Comparison of ENCODE assay signal across 25 cellular contexts in genomic region chr20:62420846-62421715, GRCh38. TPM values are rescaled to one million over a fixed set of nuclear protein-coding genes. Genes with fewer than 3 reads are reported as not detected.
DNase-seq lines count a peak whose midpoint lies in the region; ATAC-seq, FAIRE-seq and TF ChIP-seq lines count a peak whose summit lies in the region.
"Had no signal": no experiment of that assay in that cellular context is flagged by ENCODE, and none has a peak within 500 bp of the region (broad histone marks: within the 10 kb centered on the region; RNA-seq: fewer than 3 reads in every experiment).

No MANE protein-coding gene starts in this region.

- H3K9ac ChIP-seq in GM12878 (ENCODE audit: control insufficient read depth, insufficient read depth, low read length) (no peak overlapping the region), neuronal stem cell (ENCODE audit: low read depth, low read length, poor library complexity) (peak overlapping the region; percentile 37)
- H3K9ac ChIP-seq: BLaER1 had no signal

- ATAC-seq in GM12878 (no peak), mucosa of descending colon (no peak)
- ATAC-seq: Panc1, SK-N-SH treated with all-trans-retinoic acid at 6 μM for 48 hours had no signal

- POLR2A ChIA-PET in GM12878 (lab: Charles Lee): no interaction called here

- peak overlapping the region; percentile 11 for H4K91ac ChIP-seq in neuronal stem cell (ENCODE audit: low read depth, low read length, poor library complexity)

- no peak overlapping the region for H2BK5ac ChIP-seq in neuronal stem cell (ENCODE audit: low read length)

- H4K20me1 ChIP-seq in GM12878 (ENCODE audit: control insufficient read depth, insufficient read depth): no peaks in the 10 kb centered on the region
- H4K20me1 ChIP-seq: BLaER1 had no signal

- no peak for TF ChIP-seq RAD21 in GM12878 (IDR thresholded peaks at IDR 0.05; ENCODE audit: insufficient read depth, low read depth, low read length)

- no TSS peak for BruUV-seq in GM12878 (replicated peaks; lab: Mats Ljungman, UMichigan)

- H3K4me2 ChIP-seq in GM12878 (ENCODE audit: control insufficient read depth, insufficient read depth): no peak overlapping the region
- H3K4me2 ChIP-seq in neuronal stem cell (ENCODE audit: insufficient read depth, low read length, poor library complexity, severe bottlenecking): no peak overlapping the region
- H3K4me2 ChIP-seq: BLaER1 had no signal

- H2AFZ ChIP-seq in GM12878 (ENCODE audit: control insufficient read depth, low read depth, low read length) (no peak overlapping the region), neuronal stem cell (ENCODE audit: low read length) (no peak overlapping the region)

- no peak overlapping the region for H3K27ac ChIP-seq in GM12878 (ENCODE audit: control insufficient read depth, insufficient read depth)
- H3K27ac ChIP-seq in neuronal stem cell (replicated peaks; ENCODE audit: low read length): no peak overlapping the region
- H3K27ac ChIP-seq: BLaER1 had no signal

- H3K27me3 ChIP-seq in H7 (ENCODE audit: control insufficient read depth, insufficient read depth, low read length): no peaks in the 10 kb centered on the region
- H3K27me3 ChIP-seq in GM12878 (replicated peaks in 1 of 2; ENCODE audit: control insufficient read depth in 2 of 2, insufficient read depth in 2 of 2, low read length in 1 of 2): no peaks in the 10 kb centered on the region; a peak in 2 of 4 replicates
- peaks cover 0 to 35% (median 0%) of the 10 kb centered on the region in 3 experiments for H3K27me3 ChIP-seq in neuronal stem cell (ENCODE audit: control insufficient read depth in 3 of 3, insufficient read depth in 3 of 3, low read depth in 1 of 3, low read length in 3 of 3)
- H3K27me3 ChIP-seq: BLaER1 had no signal

- H4K8ac ChIP-seq in neuronal stem cell (ENCODE audit: low read depth, low read length): peak overlapping the region; percentile 50

- TF ChIP-seq POLR2A in GM12878 (IDR thresholded peaks at IDR 0.05; ENCODE audit: low read depth, low read length): no peak

- no peak for TF ChIP-seq CTCF in GM12878 (IDR thresholded peaks at IDR 0.05 in 2 of 3, conservative IDR thresholded peaks at IDR 0.05 in 1 of 3; ENCODE audit: control insufficient read depth in 2 of 3, extremely low read depth in 1 of 3, insufficient read depth in 1 of 3, low read depth in 3 of 3, low read length in 3 of 3)
- TF ChIP-seq CTCF in mucosa of descending colon (IDR thresholded peaks at IDR 0.05): no peak

- H2BK120ac ChIP-seq in neuronal stem cell (ENCODE audit: low read depth, low read length): no peak overlapping the region

- H3K9me3 ChIP-seq in GM12878 (replicated peaks; ENCODE audit: control insufficient read depth, insufficient read depth, low read length): no peaks in the 10 kb centered on the region
- H3K9me3 ChIP-seq in neuronal stem cell (replicated peaks in 1 of 2; ENCODE audit: control insufficient read depth in 2 of 2, insufficient read depth in 1 of 2, low read depth in 1 of 2, low read length in 2 of 2): peaks cover 0 to 5% of the 10 kb centered on the region in 2 donors
- no peaks in the 10 kb centered on the region for H3K9me3 ChIP-seq in mucosa of descending colon
- H3K9me3 ChIP-seq: BLaER1 had no signal

- H3K79me1 ChIP-seq in neuronal stem cell (ENCODE audit: low read depth, low read length): peaks cover 5% of the 10 kb centered on the region

- intact Hi-C loops in GM12878 (cut with micrococcal nuclease; ENCODE audit: unreplicated experiment) (no loop called here), mucosa of descending colon (cut with DNase I, micrococcal nuclease) (no loop called here)

- H3K14ac ChIP-seq in neuronal stem cell (ENCODE audit: low read length): peak overlapping the region; percentile 97

- H2AK5ac ChIP-seq in neuronal stem cell (ENCODE audit: low read depth, low read length): peak overlapping the region; percentile 4

- peak overlapping the region; percentile 95 for H3K23ac ChIP-seq in neuronal stem cell (ENCODE audit: low read depth, low read length, poor library complexity)

- SMC1A ChIA-PET in GM12878 (lab: Charles Lee; ENCODE audit: uncharacterized antibody, unreplicated experiment): no interaction called here

- no peak overlapping the region for H3K4ac ChIP-seq in neuronal stem cell (ENCODE audit: low read length)

- H2BK15ac ChIP-seq in neuronal stem cell (ENCODE audit: low read length): no peak overlapping the region

- H3K4me3 ChIP-seq in H7 (ENCODE audit: insufficient read depth, low read depth, low read length) (no peak overlapping the region), GM12878 (no peak overlapping the region), neuronal stem cell (ENCODE audit: low read length in 2 of 2) (peak overlapping the region in 1 of 2 donors; percentile 51), mucosa of descending colon (no peak overlapping the region)
- H3K4me3 ChIP-seq: BLaER1 had no signal

- no peak for TF ChIP-seq EP300 in GM12878 (IDR thresholded peaks at IDR 0.05; ENCODE audit: borderline replicate concordance in 1 of 2, control insufficient read depth in 1 of 2, low read depth in 2 of 2, low read length in 2 of 2)

- H2BK12ac ChIP-seq in neuronal stem cell (ENCODE audit: low read length): peak overlapping the region; percentile 36

- RAD21 ChIA-PET in GM12878 (lab: Charles Lee; ENCODE audit: unreplicated experiment): no interaction called here

- WGBS in GM12878 (ENCODE audit: insufficient coverage, insufficient replicate concordance, low lambda C conversion rate, missing lambda C conversion rate): 61% methylated on average over 24 of the region's 24 CpGs
- no CpG with 5 or more reads among the region's 24 CpGs for WGBS in neuronal stem cell (ENCODE audit: extremely low coverage in 2 of 2, insufficient read length in 2 of 2, insufficient replicate concordance in 1 of 2), 2 donors

- CTCF ChIA-PET in GM12878 (lab: Yijun Ruan, JAX): no interaction called here

- no peak for FAIRE-seq in GM12878 (lab: Jason Lieb, UNC)
- FAIRE-seq: H54 had no signal

- H3K18ac ChIP-seq in neuronal stem cell (ENCODE audit: low read length): peak overlapping the region; percentile 85

- H3K36me3 ChIP-seq in H7 (replicated peaks; ENCODE audit: control insufficient read depth, insufficient read depth, low read length) (no peaks in the 10 kb centered on the region), GM12878 (ENCODE audit: control insufficient read depth in 2 of 2, insufficient read depth in 2 of 2, low read length in 1 of 2) (no peaks in the 10 kb centered on the region), neuronal stem cell (replicated peaks in 1 of 2; ENCODE audit: control insufficient read depth in 2 of 2, insufficient read depth in 2 of 2, low read length in 2 of 2) (no peaks in the 10 kb centered on the region), mucosa of descending colon (ENCODE audit: low read depth) (no peaks in the 10 kb centered on the region)
- H3K36me3 ChIP-seq: BLaER1 had no signal

- in situ Hi-C loops in GM12878 (cut with MboI): no loop called here

- no peaks in the 10 kb centered on the region for H3K79me2 ChIP-seq in GM12878 (ENCODE audit: control insufficient read depth, insufficient read depth, low read length)

- H3K4me1 ChIP-seq in GM12878 (ENCODE audit: control insufficient read depth, insufficient read depth, low read length): no peaks in the 10 kb centered on the region
- H3K4me1 ChIP-seq in neuronal stem cell (ENCODE audit: control insufficient read depth in 2 of 2, insufficient read depth in 1 of 2, low read depth in 1 of 2, low read length in 2 of 2): peaks cover 0 to 3% of the 10 kb centered on the region in 2 donors
- no peaks in the 10 kb centered on the region for H3K4me1 ChIP-seq in mucosa of descending colon (ENCODE audit: low read depth)

- DNase-seq in ELF-1 (ENCODE audit: low read depth, low spot score) (peak; percentile 89), H7 (peak; percentile 78), GM12878 (ENCODE audit: low read depth, low spot score) (no peak), neuronal stem cell (ENCODE audit: low spot score) (no peak), dermis blood vessel endothelial cell (no peak), mucosa of descending colon (no peak), NCI-H2081 treated with DMSO at 0.1 percent for 48 hours (lab: John Stamatoyannopoulos, UW) (no peak)
- DNase-seq: ACHN; CD4-positive, alpha-beta T cell; COR-L47; DMS 273 treated with DMSO at 0.1 percent for 48 hours; DMS79 treated with DMSO at 0.1 percent for 48 hours; IMR-90; NCI-H1105 treated with DMSO at 0.1 percent for 48 hours; NCI-H2029 treated with DMSO at 0.1 percent for 48 hours; NCI-H2171; NCI-H345; NCI-H524; NCI-H774; NK-92 treated with Interleukin-12 subunit alpha and Interleukin-12 subunit beta, amount 100 ng/mL, for 24 hours had no signal

RNA-seq across cellular contexts. Expression of gene RBBP8NL, which starts 6.3 kb away (rescaled TPM):
- not detected in 2 replicates for total RNA-seq in H7 (2014; rRNA removed; shearing (Covaris generic))
- total RNA-seq in GM12878 (2013; cell fraction: nucleolus; rRNA removed): not detected in 2 replicates
- total RNA-seq in GM12878 (2014; rRNA removed) (not detected in 2 replicates), GM12878 (2014; rRNA removed; fragmentation: Illumina TruSeq; extraction: Trizol) (not detected in 2 replicates), GM12878 (2021) (not detected in 2 replicates), dermis blood vessel endothelial cell (not detected in 2 replicates), mucosa of descending colon (1 to 10 TPM; 2.3 to 7.0 (median 5.1) TPM)
- polyA plus RNA-seq in GM12878 (2011; ENCODE audit: low read depth): not detected
- polyA plus RNA-seq in GM12878 (2011; rRNA removed) (not detected in 2 replicates), GM12878 (2014; fragmentation: Illumina TruSeq; extraction: Trizol) (not detected in 2 replicates), GM12878 (2014; fragmentation: Nextera tagmentation; extraction: Ambion mirVana) (not detected), GM12878 (2014; rRNA removed) (not detected in 2 replicates), GM12878 (2016; fragmentation: Nextera tagmentation; extraction: Ambion mirVana) (not detected)
- not detected in 2 replicates for polyA plus RNA-seq in GM12878 (2011; cell fraction: cytosol; rRNA removed)
- not detected in 2 replicates for polyA plus RNA-seq in GM12878 (2011; cell fraction: nucleus; rRNA removed)
- not detected in 2 replicates for polyA plus RNA-seq in GM12878 (2012)
- polyA minus RNA-seq in GM12878 (2011; rRNA and poly(A)+ RNA removed): not detected in 2 replicates
- not detected in 2 replicates for polyA minus RNA-seq in GM12878 (2011; cell fraction: cytosol; rRNA and poly(A)+ RNA removed)
- polyA minus RNA-seq in GM12878 (2011; cell fraction: nucleus; rRNA and poly(A)+ RNA removed): not detected in 2 replicates
- not detected for polyA plus RNA-seq in neuronal stem cell (2013, experiment 1 of 2)
- polyA plus RNA-seq in neuronal stem cell (2013, experiment 2 of 2): not detected
- total RNA-seq: CD4-positive, alpha-beta T cell; HT1080; IMR-90 had no signal
- polyA plus RNA-seq: IMR-90 had no signal

RNA-seq across cellular contexts. Expression of gene CABLES2, which starts 14.0 kb away (rescaled TPM):
- 7.7 and 8.3 TPM in 2 replicates for total RNA-seq in H7 (2014; rRNA removed; shearing (Covaris generic))
- total RNA-seq in GM12878 (2013; cell fraction: nucleolus; rRNA removed): 2.1 and 2.3 TPM in 2 replicates
- 7.7 and 8.8 TPM in 2 replicates for total RNA-seq in GM12878 (2014; rRNA removed)
- total RNA-seq in GM12878 (2014; rRNA removed; fragmentation: Illumina TruSeq; extraction: Trizol): 5.3 and 5.9 TPM in 2 replicates
- total RNA-seq in GM12878 (2021): 14.9 and 15.2 TPM in 2 replicates
- polyA plus RNA-seq in GM12878 (2011; ENCODE audit: low read depth): 5.3 TPM
- 2.9 and 4.8 TPM in 2 replicates for polyA plus RNA-seq in GM12878 (2011; rRNA removed)
- polyA plus RNA-seq in GM12878 (2011; cell fraction: cytosol; rRNA removed): 7.1 and 7.2 TPM in 2 replicates
- 10.3 and 11.7 TPM in 2 replicates for polyA plus RNA-seq in GM12878 (2011; cell fraction: nucleus; rRNA removed)
- 7.3 and 7.4 TPM in 2 replicates for polyA plus RNA-seq in GM12878 (2012)
- 7.4 and 12.7 TPM in 2 replicates for polyA plus RNA-seq in GM12878 (2014; fragmentation: Illumina TruSeq; extraction: Trizol)
- polyA plus RNA-seq in GM12878 (2014; fragmentation: Nextera tagmentation; extraction: Ambion mirVana): 1 to 10 TPM; 2.3 to 2.9 TPM
- polyA plus RNA-seq in GM12878 (2014; rRNA removed): 10.7 and 11.6 TPM in 2 replicates
- 1 to 10 TPM; 2.2 to 2.5 TPM for polyA plus RNA-seq in GM12878 (2016; fragmentation: Nextera tagmentation; extraction: Ambion mirVana)
- 3.5 and 4.5 TPM in 2 replicates for polyA minus RNA-seq in GM12878 (2011; rRNA and poly(A)+ RNA removed)
- polyA minus RNA-seq in GM12878 (2011; cell fraction: cytosol; rRNA and poly(A)+ RNA removed): 2.5 and 3.6 TPM in 2 replicates
- 1.7 and 3.3 TPM in 2 replicates for polyA minus RNA-seq in GM12878 (2011; cell fraction: nucleus; rRNA and poly(A)+ RNA removed)
- 15.0 TPM for polyA plus RNA-seq in neuronal stem cell (2013, experiment 1 of 2)
- 14.9 TPM for polyA plus RNA-seq in neuronal stem cell (2013, experiment 2 of 2)
- total RNA-seq in dermis blood vessel endothelial cell: 0.85 and 1.9 TPM in 2 replicates
- 1 to 10 TPM; 5.4 to 9.3 (median 6.6) TPM for total RNA-seq in mucosa of descending colon

RNA-seq across cellular contexts. Expression of gene RPS21, which starts 34.2 kb away (rescaled TPM):
- total RNA-seq in H7 (2014; rRNA removed; shearing (Covaris generic)): 877 and 1,118 TPM in 2 replicates
- total RNA-seq in GM12878 (2013; cell fraction: nucleolus; rRNA removed): 61.8 and 129 TPM in 2 replicates
- total RNA-seq in GM12878 (2014; rRNA removed): 1,780 and 2,320 TPM in 2 replicates
- 1,442 and 1,474 TPM in 2 replicates for total RNA-seq in GM12878 (2014; rRNA removed; fragmentation: Illumina TruSeq; extraction: Trizol)
- 2,559 and 2,687 TPM in 2 replicates for total RNA-seq in GM12878 (2021)
- polyA plus RNA-seq in GM12878 (2011; ENCODE audit: low read depth): 2,747 TPM
- polyA plus RNA-seq in GM12878 (2011; rRNA removed): 2,814 and 4,987 TPM in 2 replicates
- polyA plus RNA-seq in GM12878 (2011; cell fraction: cytosol; rRNA removed): 6,140 and 7,792 TPM in 2 replicates
- polyA plus RNA-seq in GM12878 (2011; cell fraction: nucleus; rRNA removed): 2,850 and 3,668 TPM in 2 replicates
- polyA plus RNA-seq in GM12878 (2012): 5,611 and 6,669 TPM in 2 replicates
- polyA plus RNA-seq in GM12878 (2014; fragmentation: Illumina TruSeq; extraction: Trizol): 536 and 1,536 TPM in 2 replicates
- polyA plus RNA-seq in GM12878 (2014; fragmentation: Nextera tagmentation; extraction: Ambion mirVana): 1,000 to 10,000 TPM; 3,290 to 4,046 TPM
- 3,245 and 4,075 TPM in 2 replicates for polyA plus RNA-seq in GM12878 (2014; rRNA removed)
- 1,000 to 10,000 TPM; 1,499 to 1,551 TPM for polyA plus RNA-seq in GM12878 (2016; fragmentation: Nextera tagmentation; extraction: Ambion mirVana)
- 1,684 and 1,838 TPM in 2 replicates for polyA minus RNA-seq in GM12878 (2011; rRNA and poly(A)+ RNA removed)
- 394 and 397 TPM in 2 replicates for polyA minus RNA-seq in GM12878 (2011; cell fraction: cytosol; rRNA and poly(A)+ RNA removed)
- polyA minus RNA-seq in GM12878 (2011; cell fraction: nucleus; rRNA and poly(A)+ RNA removed): 438 and 503 TPM in 2 replicates
- polyA plus RNA-seq in neuronal stem cell (2013, experiment 1 of 2): 3,158 TPM
- polyA plus RNA-seq in neuronal stem cell (2013, experiment 2 of 2): 3,117 TPM
- 226 and 1,095 TPM in 2 replicates for total RNA-seq in dermis blood vessel endothelial cell
- total RNA-seq in mucosa of descending colon: 1,000 to 10,000 TPM; 1,171 to 1,284 (median 1,191) TPM

RNA-seq across cellular contexts. Expression of gene LAMA5, which starts 54.0 kb away (rescaled TPM):
- 61.0 and 90.8 TPM in 2 replicates for total RNA-seq in H7 (2014; rRNA removed; shearing (Covaris generic))
- 2.5 and 3.7 TPM in 2 replicates for total RNA-seq in GM12878 (2013; cell fraction: nucleolus; rRNA removed)
- total RNA-seq in GM12878 (2014; rRNA removed) (0.62 and 1.5 TPM in 2 replicates), GM12878 (2014; rRNA removed; fragmentation: Illumina TruSeq; extraction: Trizol) (0.09 and 0.28 TPM in 2 replicates), GM12878 (2021) (1.4 and 2.2 TPM in 2 replicates), dermis blood vessel endothelial cell (55.8 and 127 TPM in 2 replicates), mucosa of descending colon (100 to 1,000 TPM in 1 of 3 donors, 10 to 100 TPM in 2; 21.8 to 335 (median 40.7) TPM)
- 0.56 TPM for polyA plus RNA-seq in GM12878 (2011; ENCODE audit: low read depth)
- polyA plus RNA-seq in GM12878 (2011; rRNA removed) (not detected in 2 replicates), GM12878 (2014; fragmentation: Illumina TruSeq; extraction: Trizol) (0.62 TPM in 1 of 2 replicates, not detected in the other), GM12878 (2014; fragmentation: Nextera tagmentation; extraction: Ambion mirVana) (not detected), GM12878 (2014; rRNA removed) (1.0 and 3.1 TPM in 2 replicates), GM12878 (2016; fragmentation: Nextera tagmentation; extraction: Ambion mirVana) (1 to 10 TPM; 1.6 TPM)
- 0.06 and 0.12 TPM in 2 replicates for polyA plus RNA-seq in GM12878 (2011; cell fraction: cytosol; rRNA removed)
- polyA plus RNA-seq in GM12878 (2011; cell fraction: nucleus; rRNA removed): 2.4 and 3.6 TPM in 2 replicates
- polyA plus RNA-seq in GM12878 (2012): 2.4 and 2.6 TPM in 2 replicates
- polyA minus RNA-seq in GM12878 (2011; rRNA and poly(A)+ RNA removed): under 0.01 and 0.29 TPM in 2 replicates
- 0.27 and 2.3 TPM in 2 replicates for polyA minus RNA-seq in GM12878 (2011; cell fraction: cytosol; rRNA and poly(A)+ RNA removed)
- 0.24 and 2.1 TPM in 2 replicates for polyA minus RNA-seq in GM12878 (2011; cell fraction: nucleus; rRNA and poly(A)+ RNA removed)
- 59.5 TPM for polyA plus RNA-seq in neuronal stem cell (2013, experiment 1 of 2)
- 57.4 TPM for polyA plus RNA-seq in neuronal stem cell (2013, experiment 2 of 2)

RNA-seq across cellular contexts. Expression of gene GATA5, which starts 54.7 kb away (rescaled TPM):
- 0.55 and 1.5 TPM in 2 replicates for total RNA-seq in H7 (2014; rRNA removed; shearing (Covaris generic))
- total RNA-seq in GM12878 (2013; cell fraction: nucleolus; rRNA removed): not detected in 2 replicates
- total RNA-seq in GM12878 (2014; rRNA removed) (not detected in 2 replicates), GM12878 (2014; rRNA removed; fragmentation: Illumina TruSeq; extraction: Trizol) (not detected in 2 replicates), GM12878 (2021) (not detected in 2 replicates), dermis blood vessel endothelial cell (not detected in 2 replicates), mucosa of descending colon (under 1 TPM in 2 of 3 donors, not detected in 1; 0.14 to 0.22 TPM)
- not detected for polyA plus RNA-seq in GM12878 (2011; ENCODE audit: low read depth)
- polyA plus RNA-seq in GM12878 (2011; rRNA removed) (not detected in 2 replicates), GM12878 (2014; fragmentation: Illumina TruSeq; extraction: Trizol) (not detected in 2 replicates), GM12878 (2014; fragmentation: Nextera tagmentation; extraction: Ambion mirVana) (not detected), GM12878 (2014; rRNA removed) (not detected in 2 replicates), GM12878 (2016; fragmentation: Nextera tagmentation; extraction: Ambion mirVana) (not detected)
- not detected in 2 replicates for polyA plus RNA-seq in GM12878 (2011; cell fraction: cytosol; rRNA removed)
- not detected in 2 replicates for polyA plus RNA-seq in GM12878 (2011; cell fraction: nucleus; rRNA removed)
- not detected in 2 replicates for polyA plus RNA-seq in GM12878 (2012)
- polyA minus RNA-seq in GM12878 (2011; rRNA and poly(A)+ RNA removed): not detected in 2 replicates
- polyA minus RNA-seq in GM12878 (2011; cell fraction: cytosol; rRNA and poly(A)+ RNA removed): not detected in 2 replicates
- not detected in 2 replicates for polyA minus RNA-seq in GM12878 (2011; cell fraction: nucleus; rRNA and poly(A)+ RNA removed)
- 0.08 TPM for polyA plus RNA-seq in neuronal stem cell (2013, experiment 1 of 2)
- polyA plus RNA-seq in neuronal stem cell (2013, experiment 2 of 2): 0.11 TPM
- total RNA-seq: CD4-positive, alpha-beta T cell; HT1080; IMR-90 had no signal
- polyA plus RNA-seq: IMR-90 had no signal

Comparison
In these comparisons a context has a peak if more than half of its experiments do, and no peak if none do; other contexts are left out.
1. DNase-seq: peak in ELF-1 (single experiment) and H7 (single experiment); none in GM12878 (single experiment), neuronal stem cell (single experiment), dermis blood vessel endothelial cell (single experiment), mucosa of descending colon (0 of 3) and NCI-H2081 treated with DMSO at 0.1 percent for 48 hours (single experiment).